In genomic region chr2:163455815-163456214, GRCh38 we compare ENCODE assay signal across 20 cellular contexts.
A peak's percentile ranks its signal among the peaks of the same experiment; 100 is the strongest.
DNase-seq lines count a peak whose midpoint lies in the region; ATAC-seq and FAIRE-seq lines count a peak whose summit lies in the region.
"Had no signal": no experiment of that assay in that cellular context is flagged by ENCODE, and none has a peak within 500 bp of the region (broad histone marks: within the 10 kb centered on the region; RNA-seq: fewer than 3 reads in every experiment).

No MANE protein-coding gene starts in this region.

- no peaks in the 10 kb centered on the region for H3K36me3 ChIP-seq in small intestine (ENCODE audit: control insufficient read depth in 2 of 2, insufficient read depth in 2 of 2, low read length in 2 of 2)
- H3K36me3 ChIP-seq: heart right ventricle, left ventricle myocardium inferior had no signal

- H3K4me3 Mint-ChIP-seq in stimulated activated naive CD8-positive, alpha-beta T cell treated with anti-CD3 and anti-CD28 coated beads, Interleukin-15, amount 100 ng/mL, for 72 hours: no peak overlapping the region
- H3K4me3 Mint-ChIP-seq: activated CD4-positive, alpha-beta memory T cell treated with anti-CD3 and anti-CD28 coated beads, Interleukin-2, amount 10 ng/mL, durations not matched to agents 7 days and 5 days; B cell; nephron; T-helper 2 cell treated with Interferon-gamma antibody and Interleukin-4, amounts not matched to agents 5 μg/mL and 100 μg/mL, for 36 hours had no signal

- H3K4me1 Mint-ChIP-seq in stimulated activated naive CD8-positive, alpha-beta T cell treated with anti-CD3 and anti-CD28 coated beads, Interleukin-15, amount 100 ng/mL, for 72 hours: no peaks in the 10 kb centered on the region
- H3K4me1 Mint-ChIP-seq: activated CD4-positive, alpha-beta memory T cell treated with anti-CD3 and anti-CD28 coated beads, Interleukin-2, amount 10 ng/mL, durations not matched to agents 7 days and 5 days; B cell had no signal

- H3K27ac ChIP-seq in small intestine (ENCODE audit: low read depth in 1 of 2, low read length in 1 of 2): no peak overlapping the region
- H3K27ac ChIP-seq: heart right ventricle, left ventricle myocardium inferior, PC-9 had no signal

- no peaks in the 10 kb centered on the region for H3K4me1 ChIP-seq in small intestine (ENCODE audit: control insufficient read depth in 2 of 2, insufficient read depth in 1 of 2, low read depth in 1 of 2, low read length in 1 of 2)
- H3K4me1 ChIP-seq: heart right ventricle, left ventricle myocardium inferior had no signal

- no peaks in the 10 kb centered on the region for H3K27me3 Mint-ChIP-seq in stimulated activated naive CD8-positive, alpha-beta T cell treated with anti-CD3 and anti-CD28 coated beads, Interleukin-15, amount 100 ng/mL, for 72 hours
- H3K27me3 Mint-ChIP-seq: activated CD4-positive, alpha-beta memory T cell treated with anti-CD3 and anti-CD28 coated beads, Interleukin-2, amount 10 ng/mL, durations not matched to agents 7 days and 5 days; B cell had no signal

- no peak overlapping the region for H3K27ac Mint-ChIP-seq in stimulated activated naive CD8-positive, alpha-beta T cell treated with anti-CD3 and anti-CD28 coated beads, Interleukin-15, amount 100 ng/mL, for 72 hours
- H3K27ac Mint-ChIP-seq: activated CD4-positive, alpha-beta memory T cell treated with anti-CD3 and anti-CD28 coated beads, Interleukin-2, amount 10 ng/mL, durations not matched to agents 7 days and 5 days; B cell; T-helper 2 cell treated with Interferon-gamma antibody and Interleukin-4, amounts not matched to agents 5 μg/mL and 100 μg/mL, for 36 hours had no signal

- H3K9me3 Mint-ChIP-seq in stimulated activated naive CD8-positive, alpha-beta T cell treated with anti-CD3 and anti-CD28 coated beads, Interleukin-15, amount 100 ng/mL, for 72 hours: no peaks in the 10 kb centered on the region
- H3K9me3 Mint-ChIP-seq: activated CD4-positive, alpha-beta memory T cell treated with anti-CD3 and anti-CD28 coated beads, Interleukin-2, amount 10 ng/mL, durations not matched to agents 7 days and 5 days; nephron; T-helper 2 cell treated with Interferon-gamma antibody and Interleukin-4, amounts not matched to agents 5 μg/mL and 100 μg/mL, for 36 hours had no signal

- ATAC-seq in GM18870 (IDR thresholded peaks at IDR 0.05; ENCODE audit: unreplicated experiment): peak; percentile 95
- peak; percentile 85 for ATAC-seq in GM21390 (IDR thresholded peaks at IDR 0.05; ENCODE audit: unreplicated experiment)
- peak; percentile 96 for ATAC-seq in HG02943 (IDR thresholded peaks at IDR 0.05; ENCODE audit: low read depth, unreplicated experiment)
- ATAC-seq in HG03558 (IDR thresholded peaks at IDR 0.05; ENCODE audit: extremely low read depth, unreplicated experiment): peak; percentile 89
- no peak for ATAC-seq in stimulated activated naive CD8-positive, alpha-beta T cell treated with anti-CD3 and anti-CD28 coated beads, Interleukin-15, amount 100 ng/mL, for 72 hours
- ATAC-seq: heart right ventricle, sciatic nerve had no signal

- no peak for FAIRE-seq in small intestine (lab: Jason Lieb, UNC)
- FAIRE-seq: bronchial epithelial cell, GM12892 had no signal

- DNase-seq in activated gamma-delta T cell (lab: John Stamatoyannopoulos, UW) (no peak), SHP77 treated with DMSO at 0.1 percent for 48 hours (lab: John Stamatoyannopoulos, UW) (no peak), small intestine (no peak)
- no peak for DNase-seq in stimulated activated naive CD8-positive, alpha-beta T cell treated with anti-CD3 and anti-CD28 coated beads, Interleukin-15, amount 100 ng/mL, for 72 hours
- DNase-seq: activated CD4-positive, alpha-beta memory T cell treated with anti-CD3 and anti-CD28 coated beads, Interleukin-2, amount 10 ng/mL, durations not matched to agents 7 days and 5 days; activated gamma-delta T cell treated with Interleukin-2 at 50 U/mL for 16 hours; heart right ventricle; left ventricle myocardium inferior; NCI-H2081 treated with DMSO at 0.1 percent for 48 hours; PC-9 had no signal

- no peaks in the 10 kb centered on the region for H3K27me3 ChIP-seq in small intestine (ENCODE audit: control insufficient read depth in 2 of 2, insufficient read depth in 2 of 2, low read length in 2 of 2)
- H3K27me3 ChIP-seq: heart right ventricle had no signal

- H3K4me3 ChIP-seq in small intestine (ENCODE audit: low read depth in 1 of 2, low read length in 2 of 2): no peak overlapping the region
- H3K4me3 ChIP-seq: heart right ventricle, left ventricle myocardium inferior, PC-9 had no signal

- H3K9me3 ChIP-seq in small intestine (ENCODE audit: control insufficient read depth, low read depth): no peaks in the 10 kb centered on the region
- H3K9me3 ChIP-seq: heart right ventricle, left ventricle myocardium inferior had no signal
